ENCODE assay signal across 23 cellular contexts in genomic region chr11:47148274-47148673, GRCh38.
"Had no signal": no experiment of that assay in that cellular context is flagged by ENCODE, and none has a peak within 500 bp of the region (broad histone marks: within the 10 kb centered on the region; RNA-seq: fewer than 3 reads in every experiment).

No MANE protein-coding gene starts in this region.

- H3K4me1 ChIP-seq: foreskin keratinocyte, left lung had no signal

- DNase-seq: activated CD4-positive, alpha-beta T cell treated with anti-CD3 and anti-CD28 coated beads for 4 hours; activated CD4-positive, alpha-beta T cell treated with anti-CD3 and anti-CD28 coated beads, Interleukin-2, amount 50 U/mL, for 48 hours; activated CD4-positive, CD25-positive, alpha-beta regulatory T cell; activated CD8-positive, alpha-beta memory T cell treated with anti-CD3 and anti-CD28 coated beads, Interleukin-2, amount 50 U/mL, for 48 hours; activated naive CD4-positive, alpha-beta T cell treated with anti-CD3 and anti-CD28 coated beads, Interleukin-2, amount 10 ng/mL, durations not matched to agents 7 days and 5 days; activated T-cell treated with anti-CD3 and anti-CD28 coated beads, Interleukin-2, amount 50 U/mL, for 4 hours; effector CD4-positive, alpha-beta T cell; foreskin keratinocyte; immature natural killer cell; kidney glomerular epithelial cell; left lung; natural killer cell; psoas muscle; stimulated activated CD4-positive, alpha-beta T cell treated with anti-CD3 and anti-CD28 coated beads, Interleukin-4, amount 100 ng/mL, for 24 hours; stimulated activated naive CD4-positive, alpha-beta T cell treated with Interleukin-2 at 50 U/mL for 16 hours; T-helper 17 cell; tibial artery had no signal

- H3K9me3 Mint-ChIP-seq: activated naive CD4-positive, alpha-beta T cell treated with anti-CD3 and anti-CD28 coated beads, Interleukin-2, amount 10 ng/mL, durations not matched to agents 7 days and 5 days; activated T-cell treated with anti-CD3 and anti-CD28 coated beads, Interleukin-2, amount 50 U/mL, for 4 hours; dendritic cell treated with granulocyte-macrophage colony-stimulating factor and Interleukin-4, amounts not matched to agents 40 ng/mL and 50 ng/mL, for 4 days; immature natural killer cell; natural killer cell had no signal

- H3K27ac Mint-ChIP-seq: activated naive CD4-positive, alpha-beta T cell treated with anti-CD3 and anti-CD28 coated beads, Interleukin-2, amount 10 ng/mL, durations not matched to agents 7 days and 5 days; dendritic cell treated with granulocyte-macrophage colony-stimulating factor and Interleukin-4, amounts not matched to agents 40 ng/mL and 50 ng/mL, for 4 days; immature natural killer cell; natural killer cell; T-helper 17 cell had no signal

- H3K27me3 Mint-ChIP-seq: activated naive CD4-positive, alpha-beta T cell treated with anti-CD3 and anti-CD28 coated beads, Interleukin-2, amount 10 ng/mL, durations not matched to agents 7 days and 5 days; dendritic cell treated with granulocyte-macrophage colony-stimulating factor and Interleukin-4, amounts not matched to agents 40 ng/mL and 50 ng/mL, for 4 days; T-helper 17 cell had no signal

- H3K36me3 ChIP-seq: cardiac muscle cell, left lung, neutrophil, ovary, right atrium auricular region, tibial artery had no signal

- H3K4me3 Mint-ChIP-seq: activated naive CD4-positive, alpha-beta T cell treated with anti-CD3 and anti-CD28 coated beads, Interleukin-2, amount 10 ng/mL, durations not matched to agents 7 days and 5 days; activated T-cell treated with anti-CD3 and anti-CD28 coated beads, Interleukin-2, amount 50 U/mL, for 4 hours; dendritic cell treated with granulocyte-macrophage colony-stimulating factor and Interleukin-4, amounts not matched to agents 40 ng/mL and 50 ng/mL, for 4 days; immature natural killer cell; natural killer cell; T-helper 17 cell had no signal

- ATAC-seq: activated T-cell treated with anti-CD3 and anti-CD28 coated beads, Interleukin-2, amount 50 U/mL, for 4 hours; foreskin keratinocyte; natural killer cell; T-helper 17 cell had no signal

- H3K9me3 ChIP-seq: left lung, neutrophil, ovary, psoas muscle, right atrium auricular region, tibial artery had no signal

- H3K36me3 Mint-ChIP-seq: activated naive CD4-positive, alpha-beta T cell treated with anti-CD3 and anti-CD28 coated beads, Interleukin-2, amount 10 ng/mL, durations not matched to agents 7 days and 5 days; natural killer cell had no signal

- H3K27me3 ChIP-seq: cardiac muscle cell, foreskin keratinocyte, left lung, neutrophil, ovary, right atrium auricular region, tibial artery had no signal

- H3K27ac ChIP-seq: cardiac muscle cell, foreskin keratinocyte, left lung, neutrophil, ovary, psoas muscle, tibial artery had no signal

- H3K4me3 ChIP-seq: cardiac muscle cell, left lung, lung, ovary, psoas muscle, right atrium auricular region, tibial artery had no signal
